In the genomic region with DNA sequence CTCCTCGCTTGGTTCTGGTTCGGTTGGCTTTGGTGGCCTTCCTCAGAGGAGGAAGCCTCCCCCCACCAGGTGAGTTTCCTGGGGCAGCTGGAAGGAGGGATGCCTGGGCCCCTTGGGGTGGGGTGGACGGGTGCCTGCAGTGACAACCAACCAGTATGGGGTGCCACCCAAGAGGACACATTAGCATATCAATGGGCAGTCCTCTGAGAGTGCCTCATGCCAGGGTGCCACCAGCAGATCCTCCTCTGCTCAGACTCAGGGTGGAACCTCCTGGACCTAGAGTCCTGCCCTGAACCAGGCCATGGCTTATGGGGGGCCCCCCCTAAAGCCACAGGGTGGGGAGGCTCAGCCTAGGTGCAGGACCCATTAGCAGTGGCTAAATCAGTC, we compare ENCODE assay signal across 1 cellular context.
TF ChIP-seq lines count a peak whose summit lies in the region.

No MANE protein-coding gene starts in this region.

TF ChIP-seq in HEK293, 187 proteins besides CTCF, POLR2A, EP300 and RAD21:
- peak; percentile 62 for TF ChIP-seq ZIC2 (tag by site-specific recombination; IDR thresholded peaks at IDR 0.05)
- TF ChIP-seq ZNF302 (tag by site-specific recombination; IDR thresholded peaks at IDR 0.05; ENCODE audit: low read depth) = no peak
- TF ChIP-seq GLIS2 (tag by site-specific recombination; IDR thresholded peaks at IDR 0.05) = peak; percentile 40; the same call in 1 of the 2 replicates
- TF ChIP-seq ZNF623 (tag by site-specific recombination; IDR thresholded peaks at IDR 0.05) = no peak
- TF ChIP-seq GLIS1 (tag by site-specific recombination; IDR thresholded peaks at IDR 0.05) = peak; percentile 73
- no peak for TF ChIP-seq ZBTB8A (tag by site-specific recombination; IDR thresholded peaks at IDR 0.05)
- TF ChIP-seq, protein P1, sequence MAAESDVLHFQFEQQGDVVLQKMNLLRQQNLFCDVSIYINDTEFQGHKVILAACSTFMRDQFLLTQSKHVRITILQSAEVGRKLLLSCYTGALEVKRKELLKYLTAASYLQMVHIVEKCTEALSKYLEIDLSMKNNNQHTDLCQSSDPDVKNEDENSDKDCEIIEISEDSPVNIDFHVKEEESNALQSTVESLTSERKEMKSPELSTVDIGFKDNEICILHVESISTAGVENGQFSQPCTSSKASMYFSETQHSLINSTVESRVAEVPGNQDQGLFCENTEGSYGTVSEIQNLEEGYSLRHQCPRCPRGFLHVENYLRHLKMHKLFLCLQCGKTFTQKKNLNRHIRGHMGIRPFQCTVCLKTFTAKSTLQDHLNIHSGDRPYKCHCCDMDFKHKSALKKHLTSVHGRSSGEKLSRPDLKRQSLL (tag by site-specific recombination; IDR thresholded peaks at IDR 0.05) = no peak
- no peak for TF ChIP-seq ZNF426 (tag by site-specific recombination; IDR thresholded peaks at IDR 0.05)
TF ChIP-seq in HEK293: peak in this region for 3.
